In genomic region chr10:72228318-72228751, GRCh38 we compare ENCODE assay signal across 12 cellular contexts. TPM values are rescaled to one million over a fixed set of nuclear protein-coding genes. Genes with fewer than 3 reads are reported as not detected.
DNase-seq lines count a peak whose midpoint lies in the region; ATAC-seq and TF ChIP-seq lines count a peak whose summit lies in the region.
"Had no signal": no experiment of that assay in that cellular context is flagged by ENCODE, and none has a peak within 500 bp of the region (broad histone marks: within the 10 kb centered on the region; RNA-seq: fewer than 3 reads in every experiment).

No MANE protein-coding gene starts in this region.

- intact Hi-C loops in CD4-positive, alpha-beta memory T cell (cut with micrococcal nuclease): no loop called here
- intact Hi-C loops in activated B cell treated with CpG ODN at 0.5 μM for 24 hours (cut with micrococcal nuclease): no loop called here

- no peak for TF ChIP-seq CTCF in activated B cell treated with CpG ODN at 0.5 μM for 24 hours (IDR thresholded peaks at IDR 0.05)
- TF ChIP-seq CTCF in nephron progenitor cell (IDR thresholded peaks at IDR 0.05): no peak

- H3K4me1 ChIP-seq in CD4-positive, alpha-beta memory T cell (ENCODE audit: insufficient read depth, low read length): peaks cover 47% of the 10 kb centered on the region

- H3K27me3 Mint-ChIP-seq in CD4-positive, alpha-beta memory T cell: no peaks in the 10 kb centered on the region
- H3K27me3 Mint-ChIP-seq in activated B cell treated with CpG ODN at 0.5 μM for 24 hours (no peaks in the 10 kb centered on the region), nephron progenitor cell (ENCODE audit: low read depth, poor library complexity) (no peaks in the 10 kb centered on the region)

- H3K4me1 Mint-ChIP-seq in CD4-positive, alpha-beta memory T cell: peaks cover 33 to 53% (median 45%) of the 10 kb centered on the region in 4 donors
- H3K4me1 Mint-ChIP-seq in activated B cell treated with CpG ODN at 0.5 μM for 24 hours: peaks cover 50% of the 10 kb centered on the region
- H3K4me1 Mint-ChIP-seq in nephron progenitor cell: peaks cover 53% of the 10 kb centered on the region

- no peak overlapping the region for H3K27ac ChIP-seq in CD4-positive, alpha-beta memory T cell (ENCODE audit: low read depth, low read length)
- H3K27ac ChIP-seq: GM23248 had no signal

- ATAC-seq in activated B cell treated with CpG ODN at 0.5 μM for 24 hours (ENCODE audit: low read depth) (no peak), HG03196 (IDR thresholded peaks at IDR 0.05; ENCODE audit: unreplicated experiment) (no peak)

- no peak overlapping the region for H3K4me3 ChIP-seq in CD4-positive, alpha-beta memory T cell (ENCODE audit: low read length in 2 of 2)
- H3K4me3 ChIP-seq: GM23248 had no signal

- CTCF ChIA-PET in CD4-positive, alpha-beta memory T cell (lab: Charles Lee; ENCODE audit: partially characterized antibody): interaction anchor here (0.8 to 3.4 kb wide), 6 partner anchors 10 to 180 kb away, joined by 3 to 18 read pairs (median 6); no protein-coding TSS in a partner anchor
- CTCF ChIA-PET in activated B cell treated with CpG ODN at 0.5 μM for 24 hours (lab: Charles Lee): interaction anchor here (1.1 kb wide), 3 partner anchors 109 to 180 kb away, joined by 3 to 5 read pairs (median 3); no protein-coding TSS in a partner anchor

- POLR2A ChIA-PET in CD4-positive, alpha-beta memory T cell (lab: Charles Lee; ENCODE audit: partially characterized antibody): interaction anchor here (0.6 to 1.7 kb wide), 7 partner anchors 10 to 332 kb away, joined by 3 to 6 read pairs (median 3); partner anchors contain the start of genes ANAPC16 and ASCC1
- POLR2A ChIA-PET in activated B cell treated with CpG ODN at 0.5 μM for 24 hours (lab: Charles Lee): interaction anchor here (0.6 to 8.4 kb wide), 10 partner anchors 9 to 107 kb away, joined by 3 to 79 read pairs (median 7); partner anchors contain the start of genes ASCC1 and DDIT4

- peak overlapping the region in 6 of 7 donors; percentile 19 to 83 (median 56) for H3K27ac Mint-ChIP-seq in CD4-positive, alpha-beta memory T cell
- H3K27ac Mint-ChIP-seq in activated B cell treated with CpG ODN at 0.5 μM for 24 hours: peak overlapping the region; percentile 66
- peak overlapping the region; percentile 87 for H3K27ac Mint-ChIP-seq in nephron progenitor cell

- no peaks in the 10 kb centered on the region for H3K9me3 ChIP-seq in CD4-positive, alpha-beta memory T cell (ENCODE audit: control insufficient read depth in 1 of 2, low read length in 2 of 2)

- peak overlapping the region in 1 of 8 donors; percentile 38 for H3K4me3 Mint-ChIP-seq in CD4-positive, alpha-beta memory T cell
- no peak overlapping the region for H3K4me3 Mint-ChIP-seq in activated B cell treated with CpG ODN at 0.5 μM for 24 hours
- no peak overlapping the region for H3K4me3 Mint-ChIP-seq in nephron progenitor cell

- no peaks in the 10 kb centered on the region for H3K27me3 ChIP-seq in CD4-positive, alpha-beta memory T cell (ENCODE audit: insufficient read depth, low read length)

- H3K9me3 Mint-ChIP-seq in CD4-positive, alpha-beta memory T cell: no peaks in the 10 kb centered on the region
- H3K9me3 Mint-ChIP-seq in activated B cell treated with CpG ODN at 0.5 μM for 24 hours (no peaks in the 10 kb centered on the region), nephron progenitor cell (no peaks in the 10 kb centered on the region)

- peaks cover 15 to 51% of the 10 kb centered on the region in 2 donors for H3K36me3 Mint-ChIP-seq in CD4-positive, alpha-beta memory T cell
- H3K36me3 Mint-ChIP-seq in activated B cell treated with CpG ODN at 0.5 μM for 24 hours (ENCODE audit: low read depth): peaks cover 55% of the 10 kb centered on the region
- H3K36me3 Mint-ChIP-seq in nephron progenitor cell (ENCODE audit: low read depth): peaks cover 40% of the 10 kb centered on the region

- no peak for DNase-seq in CD4-positive, alpha-beta memory T cell
- DNase-seq in NCI-H1092 (lab: John Stamatoyannopoulos, UW): peak; percentile 70
- no peak for DNase-seq in activated B cell treated with CpG ODN at 0.5 μM for 24 hours
- no peak for DNase-seq in nephron progenitor cell
- no peak for DNase-seq in GM03348 (ENCODE audit: low spot score)
- no peak for DNase-seq in activated CD4-positive, alpha-beta T cell treated with anti-CD3 and anti-CD28 coated beads, Interleukin-2, amount 50 U/mL, for 4 hours
- DNase-seq in CD1c-positive myeloid dendritic cell (ENCODE audit: extremely low spot score): no peak
- DNase-seq: foreskin fibroblast, GM23248, KBM-7, T-helper 2 cell had no signal

- H3K36me3 ChIP-seq in CD4-positive, alpha-beta memory T cell (ENCODE audit: insufficient read depth, low read length): peaks cover 51% of the 10 kb centered on the region

RNA-seq across cellular contexts. Expression of gene ASCC1, which starts 12.3 kb away (rescaled TPM):
- 10 to 100 TPM; 14.3 to 17.5 TPM for total RNA-seq in CD4-positive, alpha-beta memory T cell
- 10 to 100 TPM; 19.6 to 24.9 TPM for polyA plus RNA-seq in CD4-positive, alpha-beta memory T cell
- 42.6 and 42.9 TPM in 2 replicates for total RNA-seq in activated B cell treated with CpG ODN at 0.5 μM for 24 hours

RNA-seq across cellular contexts. Expression of gene ANAPC16, which starts 12.5 kb away (rescaled TPM):
- total RNA-seq in CD4-positive, alpha-beta memory T cell: 100 to 1,000 TPM; 114 to 118 TPM
- 100 to 1,000 TPM; 324 to 472 TPM for polyA plus RNA-seq in CD4-positive, alpha-beta memory T cell
- total RNA-seq in activated B cell treated with CpG ODN at 0.5 μM for 24 hours: 128 and 137 TPM in 2 replicates

RNA-seq across cellular contexts. Expression of gene DDIT4, which starts 45.4 kb away (rescaled TPM):
- total RNA-seq in CD4-positive, alpha-beta memory T cell: 10 to 100 TPM; 23.1 to 24.5 TPM
- polyA plus RNA-seq in CD4-positive, alpha-beta memory T cell: 100 to 1,000 TPM; 154 to 635 TPM
- total RNA-seq in activated B cell treated with CpG ODN at 0.5 μM for 24 hours: 175 and 180 TPM in 2 replicates
